Comparison of ENCODE assay signal across 19 cellular contexts in genomic region chr9:71459082-71459481, GRCh38.
DNase-seq lines count a peak whose midpoint lies in the region; ATAC-seq and TF ChIP-seq lines count a peak whose summit lies in the region.
"Had no signal": no experiment of that assay in that cellular context is flagged by ENCODE, and none has a peak within 500 bp of the region (broad histone marks: within the 10 kb centered on the region; RNA-seq: fewer than 3 reads in every experiment).

No MANE protein-coding gene starts in this region.

- TF ChIP-seq CTCF in endodermal cell (conservative IDR thresholded peaks at IDR 0.05) (no peak), smooth muscle cell (IDR thresholded peaks at IDR 0.05; ENCODE audit: borderline replicate concordance, insufficient read depth, poor library complexity, severe bottlenecking) (no peak)

- no peaks in the 10 kb centered on the region for H3K27me3 ChIP-seq in NT2/D1 (ENCODE audit: insufficient read depth, insufficient read length)
- H3K27me3 ChIP-seq in endodermal cell (ENCODE audit: control insufficient read depth, insufficient read depth, low read length, poor library complexity, severe bottlenecking): no peaks in the 10 kb centered on the region
- no peaks in the 10 kb centered on the region for H3K27me3 ChIP-seq in iPS-20b (ENCODE audit: insufficient read depth, low read length)
- H3K27me3 ChIP-seq in smooth muscle cell (ENCODE audit: low read depth): no peaks in the 10 kb centered on the region
- H3K27me3 ChIP-seq: BLaER1 had no signal

- no peaks in the 10 kb centered on the region for H3K4me1 ChIP-seq in NT2/D1 (ENCODE audit: insufficient read depth, insufficient read length)
- H3K4me1 ChIP-seq in endodermal cell (ENCODE audit: control insufficient read depth, insufficient read depth, low read length): no peaks in the 10 kb centered on the region
- peaks cover 15% of the 10 kb centered on the region for H3K4me1 ChIP-seq in iPS-20b (ENCODE audit: insufficient read depth, low read length)
- no peaks in the 10 kb centered on the region for H3K4me1 ChIP-seq in smooth muscle cell (ENCODE audit: low read depth)
- H3K4me1 ChIP-seq: Caco-2, HAP-1 had no signal

- H3K9me3 ChIP-seq in NT2/D1 (ENCODE audit: insufficient read depth, low read length) (no peaks in the 10 kb centered on the region), endodermal cell (ENCODE audit: control insufficient read depth, low read length) (no peaks in the 10 kb centered on the region), iPS-20b (ENCODE audit: insufficient read depth, low read depth, low read length) (no peaks in the 10 kb centered on the region), smooth muscle cell (replicated peaks; ENCODE audit: low read depth) (no peaks in the 10 kb centered on the region)
- H3K9me3 ChIP-seq: BLaER1, Caco-2, HAP-1 had no signal

- no peaks in the 10 kb centered on the region for H3K36me3 Mint-ChIP-seq in endodermal cell (ENCODE audit: low read depth)
- H3K36me3 Mint-ChIP-seq in stimulated activated naive B cell treated with anti-CD40 and anti-IgM and Interleukin-4, amounts not matched to agents 10 μg/mL and 1 μg/mL and 100 μg/mL, for 72 hours: no peaks in the 10 kb centered on the region
- H3K36me3 Mint-ChIP-seq: CD4-positive, CD25-positive, alpha-beta regulatory T cell; CD8-positive, alpha-beta T cell had no signal

- peak overlapping the region; percentile 19 for H2AFZ ChIP-seq in smooth muscle cell (ENCODE audit: low read depth)
- H2AFZ ChIP-seq: GM23248 had no signal

- no peaks in the 10 kb centered on the region for H3F3A ChIP-seq in smooth muscle cell (ENCODE audit: low read depth)

- no peak overlapping the region for H3K4me2 ChIP-seq in smooth muscle cell
- H3K4me2 ChIP-seq: BLaER1 had no signal

- DNase-seq in NT2/D1 (ENCODE audit: low read depth, low spot score): peak; percentile 32
- DNase-seq in endodermal cell: no peak
- no peak for DNase-seq in smooth muscle cell (lab: John Stamatoyannopoulos, UW; ENCODE audit: unreplicated experiment)
- DNase-seq in stimulated activated naive B cell treated with anti-CD40 and anti-IgM and Interleukin-4, amounts not matched to agents 10 μg/mL and 1 μg/mL and 100 μg/mL, for 72 hours: no peak
- DNase-seq in NCI-H1417 (lab: John Stamatoyannopoulos, UW): no peak
- no peak for DNase-seq in NCI-H2107 treated with DMSO at 0.1 percent for 48 hours (lab: John Stamatoyannopoulos, UW; ENCODE audit: unreplicated experiment)
- DNase-seq in nucleus accumbens (lab: John Stamatoyannopoulos, UW): no peak
- DNase-seq: Caco-2; CD4-positive, CD25-positive, alpha-beta regulatory T cell; CD8-positive, alpha-beta T cell; DMS153; DND-41; GM23248 had no signal

- H3K79me2 ChIP-seq in smooth muscle cell (ENCODE audit: low read depth): no peaks in the 10 kb centered on the region

- H3K36me3 ChIP-seq in NT2/D1 (ENCODE audit: insufficient read depth, insufficient read length, low read length) (no peaks in the 10 kb centered on the region), endodermal cell (ENCODE audit: control insufficient read depth, insufficient read depth, low read length) (no peaks in the 10 kb centered on the region), iPS-20b (ENCODE audit: insufficient read depth, low read depth, low read length) (no peaks in the 10 kb centered on the region), smooth muscle cell (ENCODE audit: low read depth) (no peaks in the 10 kb centered on the region)
- H3K36me3 ChIP-seq: BLaER1, HAP-1 had no signal

- no peaks in the 10 kb centered on the region for H3K4me1 Mint-ChIP-seq in endodermal cell
- no peaks in the 10 kb centered on the region for H3K4me1 Mint-ChIP-seq in stimulated activated naive B cell treated with anti-CD40 and anti-IgM and Interleukin-4, amounts not matched to agents 10 μg/mL and 1 μg/mL and 100 μg/mL, for 72 hours
- H3K4me1 Mint-ChIP-seq: B cell; CD4-positive, CD25-positive, alpha-beta regulatory T cell had no signal

- H3K9me3 Mint-ChIP-seq in endodermal cell: no peaks in the 10 kb centered on the region
- H3K9me3 Mint-ChIP-seq in stimulated activated naive B cell treated with anti-CD40 and anti-IgM and Interleukin-4, amounts not matched to agents 10 μg/mL and 1 μg/mL and 100 μg/mL, for 72 hours: no peaks in the 10 kb centered on the region
- H3K9me3 Mint-ChIP-seq: CD8-positive, alpha-beta T cell had no signal

- H3K27ac Mint-ChIP-seq in endodermal cell: no peak overlapping the region
- no peak overlapping the region for H3K27ac Mint-ChIP-seq in stimulated activated naive B cell treated with anti-CD40 and anti-IgM and Interleukin-4, amounts not matched to agents 10 μg/mL and 1 μg/mL and 100 μg/mL, for 72 hours
- H3K27ac Mint-ChIP-seq: B cell; CD4-positive, CD25-positive, alpha-beta regulatory T cell; CD8-positive, alpha-beta T cell had no signal

- H3K27ac ChIP-seq in endodermal cell (ENCODE audit: low read depth, low read length) (peak overlapping the region; percentile 28), iPS-20b (ENCODE audit: low read length) (no peak overlapping the region), smooth muscle cell (ENCODE audit: low read depth) (no peak overlapping the region)
- H3K27ac ChIP-seq: BLaER1, C4-2B, GM23248 had no signal

- no peaks in the 10 kb centered on the region for H4K20me1 ChIP-seq in smooth muscle cell (ENCODE audit: low read depth)
- H4K20me1 ChIP-seq: BLaER1 had no signal

- no peak for ATAC-seq in stimulated activated naive B cell treated with anti-CD40 and anti-IgM and Interleukin-4, amounts not matched to agents 10 μg/mL and 1 μg/mL and 100 μg/mL, for 72 hours (replicated peaks)
- ATAC-seq: CD8-positive, alpha-beta T cell; GM12878 had no signal

- H3K9ac ChIP-seq in NT2/D1 (ENCODE audit: insufficient read length, low read depth) (no peak overlapping the region), endodermal cell (ENCODE audit: extremely low read depth, low read length, poor library complexity, severe bottlenecking) (no peak overlapping the region), iPS-20b (ENCODE audit: low read depth, low read length) (peak overlapping the region; percentile 16; the same call in 1 of the 2 replicates), smooth muscle cell (ENCODE audit: low read depth) (no peak overlapping the region)
- H3K9ac ChIP-seq: BLaER1, GM23248 had no signal

- H3K4me3 ChIP-seq in NT2/D1 (ENCODE audit: insufficient read length, low read depth) (no peak overlapping the region), endodermal cell (ENCODE audit: low read length) (no peak overlapping the region), iPS-20b (ENCODE audit: low read length) (no peak overlapping the region), smooth muscle cell (no peak overlapping the region)
- H3K4me3 ChIP-seq: BLaER1, GM12878, GM23248, HAP-1 had no signal

- H3K4me3 Mint-ChIP-seq in endodermal cell: no peak overlapping the region
- no peak overlapping the region for H3K4me3 Mint-ChIP-seq in stimulated activated naive B cell treated with anti-CD40 and anti-IgM and Interleukin-4, amounts not matched to agents 10 μg/mL and 1 μg/mL and 100 μg/mL, for 72 hours
- H3K4me3 Mint-ChIP-seq: B cell; CD4-positive, CD25-positive, alpha-beta regulatory T cell; CD8-positive, alpha-beta T cell had no signal

- peaks cover 2% of the 10 kb centered on the region for H3K27me3 Mint-ChIP-seq in endodermal cell (ENCODE audit: insufficient read depth)
- no peaks in the 10 kb centered on the region for H3K27me3 Mint-ChIP-seq in stimulated activated naive B cell treated with anti-CD40 and anti-IgM and Interleukin-4, amounts not matched to agents 10 μg/mL and 1 μg/mL and 100 μg/mL, for 72 hours
- H3K27me3 Mint-ChIP-seq: CD4-positive, CD25-positive, alpha-beta regulatory T cell had no signal
